ENCODE assay signal across 1 cellular context in genomic region chr3:184565421-184566211, GRCh38.
TF ChIP-seq lines count a peak whose summit lies in the region.

No MANE protein-coding gene starts in this region.

TF ChIP-seq in SK-N-SH, 30 proteins besides CTCF, POLR2A, EP300 and RAD21 (continued from another document):
- no peak for TF ChIP-seq RXRA (IDR thresholded peaks at IDR 0.05; ENCODE audit: borderline replicate concordance, low read depth)
- TF ChIP-seq REST (IDR thresholded peaks at IDR 0.05; ENCODE audit: low read depth, low read length), result 0 out of 2 replicates have a peak, but pooled peaks have one; percentile 22
- TF ChIP-seq CHD2 (IDR thresholded peaks at IDR 0.05; ENCODE audit: low read length, partially characterized antibody), result no peak
- TF ChIP-seq JUND (IDR thresholded peaks at IDR 0.05), result no peak; the same call in 1 of the 2 replicates
TF ChIP-seq in SK-N-SH: peak in this region for 10.
